Comparison of ENCODE assay signal across 8 cellular contexts in genomic region chr1:206106328-206107167, GRCh38. TPM values are rescaled to one million over a fixed set of nuclear protein-coding genes. Genes with fewer than 3 reads are reported as not detected.
A peak's percentile ranks its signal among the peaks of the same experiment; 100 is the strongest.
DNase-seq lines count a peak whose midpoint lies in the region; FAIRE-seq and TF ChIP-seq lines count a peak whose summit lies in the region.

No MANE protein-coding gene starts in this region.

- TF ChIP-seq CTCF in SK-N-SH (IDR thresholded peaks at IDR 0.05) (peak; percentile 90), glutamatergic neuron (IDR thresholded peaks at IDR 0.05; ENCODE audit: partially characterized antibody, unreplicated experiment) (peak; percentile 85), progenitor cell of endocrine pancreas (IDR thresholded peaks at IDR 0.05; ENCODE audit: unreplicated experiment) (peak; percentile 89), uterus (IDR thresholded peaks at IDR 0.05) (peak; percentile 80 to 96 (median 85))

- H3K27ac ChIP-seq in SK-N-SH (ENCODE audit: low read depth in 2 of 2, low read length in 1 of 2) (no peak overlapping the region), uterus (no peak overlapping the region)

- H3K36me3 Mint-ChIP-seq in activated naive CD4-positive, alpha-beta T cell treated with anti-CD3 and anti-CD28 coated beads for 36 hours (ENCODE audit: low read depth), result no peaks in the 10 kb centered on the region
- peaks cover 3% of the 10 kb centered on the region for H3K36me3 Mint-ChIP-seq in glutamatergic neuron (ENCODE audit: unreplicated experiment)
- H3K36me3 Mint-ChIP-seq in progenitor cell of endocrine pancreas (ENCODE audit: insufficient read depth), result no peaks in the 10 kb centered on the region

- intact Hi-C loops in activated naive CD4-positive, alpha-beta T cell treated with anti-CD3 and anti-CD28 coated beads for 36 hours (cut with micrococcal nuclease), result loop anchor here (1.0 to 5.0 kb wide), 6 partner anchors 39 to 448 kb away; no protein-coding TSS in a partner anchor
- intact Hi-C loops in uterus (cut with DNase I; ENCODE audit: low total_unique reads), result loop anchor here (5.0 to 10.0 kb wide), 3 partner anchors 122 to 312 kb away; no protein-coding TSS in a partner anchor

- CTCF ChIA-PET in SK-N-SH (lab: Yijun Ruan, JAX), result interaction anchor here (0.5 to 13.9 kb wide), 42 partner anchors 9 to 449 kb away, joined by 3 to 248 read pairs (median 4); partner anchors contain the start of genes AVPR1B, CTSE and RAB7B
- CTCF ChIA-PET in activated naive CD4-positive, alpha-beta T cell treated with anti-CD3 and anti-CD28 coated beads for 36 hours (lab: Charles Lee), result interaction anchor here (0.6 to 8.7 kb wide), 31 partner anchors 8 to 448 kb away, joined by 3 to 177 read pairs (median 4); no protein-coding TSS in a partner anchor

- H4K20me1 ChIP-seq in SK-N-SH (ENCODE audit: insufficient read depth), result no peaks in the 10 kb centered on the region

- H3K79me2 ChIP-seq in SK-N-SH (ENCODE audit: insufficient read depth), result no peaks in the 10 kb centered on the region

- no peak for TF ChIP-seq POLR2A in uterus (IDR thresholded peaks at IDR 0.05)

- no peaks in the 10 kb centered on the region for H3K36me3 ChIP-seq in SK-N-SH (replicated peaks in 1 of 2; ENCODE audit: control insufficient read depth in 1 of 2, insufficient read depth in 2 of 2, low read length in 1 of 2)
- no peaks in the 10 kb centered on the region for H3K36me3 ChIP-seq in uterus

- no peak overlapping the region for H3K4me3 Mint-ChIP-seq in activated naive CD4-positive, alpha-beta T cell treated with anti-CD3 and anti-CD28 coated beads for 36 hours
- H3K4me3 Mint-ChIP-seq in glutamatergic neuron (ENCODE audit: unreplicated experiment) (no peak overlapping the region), progenitor cell of endocrine pancreas (ENCODE audit: low read depth) (no peak overlapping the region)

- in situ Hi-C loops in ACHN (cut with HindIII; ENCODE audit: low pct_ligation_motif_present, low pct_unique_long_range_greater_than_20kb, low sequenced_read_pairs), result loop anchor here (10.0 kb wide), 1 partner anchor 72 kb away; no protein-coding TSS in a partner anchor

- H3K27ac Mint-ChIP-seq in activated naive CD4-positive, alpha-beta T cell treated with anti-CD3 and anti-CD28 coated beads for 36 hours, result no peak overlapping the region
- H3K27ac Mint-ChIP-seq in glutamatergic neuron (ENCODE audit: unreplicated experiment), result no peak overlapping the region
- H3K27ac Mint-ChIP-seq in progenitor cell of endocrine pancreas, result no peak overlapping the region

- H2AFZ ChIP-seq in SK-N-SH (ENCODE audit: low read depth), result no peak overlapping the region

- POLR2A ChIA-PET in SK-N-SH (lab: Yijun Ruan, JAX), result no interaction called here

- no peak for TF ChIP-seq EP300 in SK-N-SH (IDR thresholded peaks at IDR 0.05; ENCODE audit: borderline replicate concordance in 1 of 2, low read depth in 1 of 2, low read length in 1 of 2)

- no peaks in the 10 kb centered on the region for H3K9me3 Mint-ChIP-seq in activated naive CD4-positive, alpha-beta T cell treated with anti-CD3 and anti-CD28 coated beads for 36 hours
- H3K9me3 Mint-ChIP-seq in glutamatergic neuron (ENCODE audit: unreplicated experiment), result peaks cover 1% of the 10 kb centered on the region
- H3K9me3 Mint-ChIP-seq in progenitor cell of endocrine pancreas (ENCODE audit: low read depth), result no peaks in the 10 kb centered on the region

- H3K4me2 ChIP-seq in SK-N-SH, result no peak overlapping the region

- WGBS in SK-N-SH (ENCODE audit: low lambda C conversion rate), result 56% methylated on average over 6 of the region's 8 CpGs

- H3K4me1 ChIP-seq in SK-N-SH (ENCODE audit: control insufficient read depth in 1 of 2, insufficient read depth in 2 of 2, low read depth in 1 of 2, low read length in 1 of 2) (no peaks in the 10 kb centered on the region), uterus (no peaks in the 10 kb centered on the region)

- H3K4me1 Mint-ChIP-seq in activated naive CD4-positive, alpha-beta T cell treated with anti-CD3 and anti-CD28 coated beads for 36 hours (ENCODE audit: low read depth), result no peaks in the 10 kb centered on the region
- H3K4me1 Mint-ChIP-seq in glutamatergic neuron (ENCODE audit: low read depth, unreplicated experiment) (peaks cover 2% of the 10 kb centered on the region), progenitor cell of endocrine pancreas (ENCODE audit: low read depth) (peaks cover 7% of the 10 kb centered on the region)

- H3K27me3 ChIP-seq in SK-N-SH (ENCODE audit: insufficient read depth), result peaks cover 11% of the 10 kb centered on the region; the same call in 1 of the 2 replicates
- H3K27me3 ChIP-seq in uterus, result no peaks in the 10 kb centered on the region

- H3K9me3 ChIP-seq in SK-N-SH (no peaks in the 10 kb centered on the region), uterus (no peaks in the 10 kb centered on the region)

- H3K9ac ChIP-seq in SK-N-SH, result no peak overlapping the region

- FAIRE-seq in GM19239 (lab: Jason Lieb, UNC), result peak; percentile 96

- H3K9me2 ChIP-seq in SK-N-SH, result no peaks in the 10 kb centered on the region

- peaks cover 2% of the 10 kb centered on the region for H3K27me3 Mint-ChIP-seq in activated naive CD4-positive, alpha-beta T cell treated with anti-CD3 and anti-CD28 coated beads for 36 hours (ENCODE audit: low read depth)
- H3K27me3 Mint-ChIP-seq in glutamatergic neuron (ENCODE audit: unreplicated experiment) (peaks cover 7% of the 10 kb centered on the region), progenitor cell of endocrine pancreas (peaks cover 14% of the 10 kb centered on the region)

- DNase-seq in ACHN, result peak; percentile 80
- DNase-seq in GM19239 (ENCODE audit: insufficient read length, low spot score), result peak; percentile 85
- peak; percentile 69 for DNase-seq in NCI-H1048 (lab: John Stamatoyannopoulos, UW)
- peak; percentile 84 for DNase-seq in SK-N-SH
- DNase-seq in activated naive CD4-positive, alpha-beta T cell treated with anti-CD3 and anti-CD28 coated beads for 36 hours, result peak; percentile 92
- peak; percentile 86 for DNase-seq in glutamatergic neuron
- peak; percentile 73 for DNase-seq in progenitor cell of endocrine pancreas (ENCODE audit: low spot score, unreplicated experiment)
- DNase-seq in uterus, result peak; percentile 82 to 84

- peak; percentile 92 for TF ChIP-seq RAD21 in SK-N-SH (IDR thresholded peaks at IDR 0.05; ENCODE audit: low read length)

- H3K4me3 ChIP-seq in SK-N-SH (ENCODE audit: low read depth in 2 of 2, low read length in 1 of 2) (no peak overlapping the region; a peak in 1 of 4 replicates), uterus (no peak overlapping the region)

- H3F3A ChIP-seq in SK-N-SH (replicated peaks; ENCODE audit: insufficient read depth), result no peaks in the 10 kb centered on the region

TF ChIP-seq in SK-N-SH, 30 proteins besides CTCF, POLR2A, EP300 and RAD21:
- TF ChIP-seq FOSL2 (IDR thresholded peaks at IDR 0.05; ENCODE audit: borderline replicate concordance, low read depth), result no peak
- TF ChIP-seq SMC3 (IDR thresholded peaks at IDR 0.05; ENCODE audit: low read depth, low read length), result peak; percentile 96

RNA-seq across cellular contexts. Expression of gene AVPR1B, which starts 10.6 kb away (rescaled TPM):
- polyA plus RNA-seq in SK-N-SH (2012; rRNA removed), result not detected in 2 replicates
- not detected in 2 replicates for polyA plus RNA-seq in SK-N-SH (2012; cell fraction: cytosol; rRNA removed)
- polyA plus RNA-seq in SK-N-SH (2012; cell fraction: nucleus; rRNA removed), result not detected in 2 replicates
- not detected for total RNA-seq in activated naive CD4-positive, alpha-beta T cell treated with anti-CD3 and anti-CD28 coated beads for 36 hours
- not detected for total RNA-seq in glutamatergic neuron (ENCODE audit: unreplicated experiment)
- 0.60 TPM in 1 of 2 replicates, not detected in the other for total RNA-seq in progenitor cell of endocrine pancreas
- total RNA-seq in uterus, result under 1 TPM in 2 of 4 donors, not detected in 2; 0.18 to 0.62 TPM

RNA-seq across cellular contexts. Expression of gene RHEX, which starts 53.6 kb away (rescaled TPM):
- polyA plus RNA-seq in SK-N-SH (2012; rRNA removed), result not detected in 2 replicates
- not detected in 2 replicates for polyA plus RNA-seq in SK-N-SH (2012; cell fraction: cytosol; rRNA removed)
- not detected in 2 replicates for polyA plus RNA-seq in SK-N-SH (2012; cell fraction: nucleus; rRNA removed)
- not detected for total RNA-seq in activated naive CD4-positive, alpha-beta T cell treated with anti-CD3 and anti-CD28 coated beads for 36 hours
- total RNA-seq in glutamatergic neuron (ENCODE audit: unreplicated experiment), result not detected
- total RNA-seq in progenitor cell of endocrine pancreas, result not detected in 2 replicates
- 1 to 10 TPM in 3 of 4 donors, not detected in 1; 3.6 to 6.4 (median 5.6) TPM for total RNA-seq in uterus
